Comparison of ENCODE assay signal across 25 cellular contexts in the genomic region with DNA sequence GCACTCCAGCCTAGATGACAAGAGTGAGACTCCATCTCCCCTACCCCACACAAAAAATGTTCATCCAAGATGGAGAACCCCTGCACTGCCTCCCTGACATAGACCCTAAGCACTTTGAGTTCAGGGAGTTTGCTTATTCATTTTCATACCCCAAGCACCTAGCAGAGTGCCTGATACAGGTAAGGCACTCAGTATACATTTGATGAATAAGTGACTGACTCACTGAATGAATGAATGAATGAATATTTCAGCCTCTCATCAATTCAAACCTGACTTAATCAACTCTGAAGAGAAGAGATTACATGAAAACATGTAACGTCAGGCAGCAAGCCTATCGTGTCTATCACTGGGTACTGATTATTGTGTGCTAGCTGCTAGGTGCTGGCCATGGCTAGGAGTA.
DNase-seq lines count a peak whose midpoint lies in the region; ATAC-seq, FAIRE-seq and TF ChIP-seq lines count a peak whose summit lies in the region.
"Had no signal": no experiment of that assay in that cellular context is flagged by ENCODE, and none has a peak within 500 bp of the region (broad histone marks: within the 10 kb centered on the region; RNA-seq: fewer than 3 reads in every experiment).

No MANE protein-coding gene starts in this region.

- H3K9me3 ChIP-seq in right atrium auricular region (no peaks in the 10 kb centered on the region), gastroesophageal sphincter (no peaks in the 10 kb centered on the region), skeletal muscle tissue (ENCODE audit: control insufficient read depth in 3 of 3, low read length in 3 of 3) (no peaks in the 10 kb centered on the region)

- DNase-seq in right atrium auricular region (ENCODE audit: low spot score): no peak
- DNase-seq in Right ventricle myocardium inferior (ENCODE audit: missing footprints): no peak
- no peak for DNase-seq in natural killer cell
- no peak for DNase-seq in urothelium cell line (ENCODE audit: low spot score)
- no peak for DNase-seq in SIG-M5 (lab: John Stamatoyannopoulos, UW)
- DNase-seq: activated CD4-positive, alpha-beta T cell treated with anti-CD3 and anti-CD28 coated beads for 4 hours; activated CD8-positive, alpha-beta memory T cell treated with anti-CD3 and anti-CD28 coated beads, Interleukin-2, amount 50 U/mL, for 4 hours; activated gamma-delta T cell treated with Interleukin-2 at 50 U/mL for 16 hours; amygdala; Calu3; effector memory CD8-positive, alpha-beta T cell; hypothalamus; midbrain; NCI-H1092; NCI-H2107; NCI-H510A; SHP77; T-cell had no signal

- TF ChIP-seq POLR2A in gastroesophageal sphincter (IDR thresholded peaks at IDR 0.05): no peak

- H3K9ac ChIP-seq in skeletal muscle tissue (ENCODE audit: low read depth in 1 of 3, low read length in 3 of 3): no peak overlapping the region
- H3K9ac ChIP-seq: BLaER1 treated with 17β-estradiol and CSF1 and Interleukin-3, amounts not matched to agents 10 nM and 100 nM had no signal

- H3K4me3 ChIP-seq in right atrium auricular region (no peak overlapping the region), gastroesophageal sphincter (no peak overlapping the region), skeletal muscle tissue (ENCODE audit: low read length in 3 of 3) (no peak overlapping the region)
- H3K4me3 ChIP-seq: BLaER1 treated with 17β-estradiol and CSF1 and Interleukin-3, amounts not matched to agents 10 nM and 100 nM had no signal

- peak overlapping the region; percentile 63 to 65 for H3K27ac ChIP-seq in right atrium auricular region
- peak overlapping the region in 3 of 4 donors; percentile 66 to 74 (median 66) for H3K27ac ChIP-seq in gastroesophageal sphincter
- H3K27ac ChIP-seq in skeletal muscle tissue (ENCODE audit: low read depth, low read length): peak overlapping the region; percentile 72
- H3K27ac ChIP-seq: BLaER1 treated with 17β-estradiol and CSF1 and Interleukin-3, amounts not matched to agents 10 nM and 100 nM had no signal

- ATAC-seq in Right ventricle myocardium inferior (no peak), gastroesophageal sphincter (no peak), natural killer cell (no peak), HG03432 (IDR thresholded peaks at IDR 0.05; ENCODE audit: unreplicated experiment) (no peak)
- ATAC-seq: effector memory CD8-positive, alpha-beta T cell; T-cell had no signal

- intact Hi-C loops in Right ventricle myocardium inferior (cut with DNase I) (loop anchor here (5.0 kb wide), 2 partner anchors 84 to 184 kb away; no protein-coding TSS in a partner anchor), natural killer cell (cut with micrococcal nuclease) (no loop called here)

- H3K27me3 ChIP-seq in right atrium auricular region (no peaks in the 10 kb centered on the region), gastroesophageal sphincter (no peaks in the 10 kb centered on the region), skeletal muscle tissue (ENCODE audit: control insufficient read depth in 3 of 3, insufficient read depth in 3 of 3, low read length in 3 of 3) (no peaks in the 10 kb centered on the region)
- H3K27me3 ChIP-seq: BLaER1 treated with 17β-estradiol and CSF1 and Interleukin-3, amounts not matched to agents 10 nM and 100 nM had no signal

- no peak overlapping the region for H3K4me3 Mint-ChIP-seq in natural killer cell
- H3K4me3 Mint-ChIP-seq: effector memory CD8-positive, alpha-beta T cell; neural crest cell; T-cell; type B pancreatic cell had no signal

- H3K4me1 ChIP-seq in right atrium auricular region (peaks cover 0 to 21% of the 10 kb centered on the region in 2 donors), gastroesophageal sphincter (peaks cover 0 to 39% (median 11%) of the 10 kb centered on the region in 3 donors), skeletal muscle tissue (ENCODE audit: control insufficient read depth in 3 of 3, insufficient read depth in 3 of 3, low read length in 3 of 3) (peaks cover 34 to 48% (median 43%) of the 10 kb centered on the region in 3 donors)

- no peaks in the 10 kb centered on the region for H3K4me1 Mint-ChIP-seq in natural killer cell
- H3K4me1 Mint-ChIP-seq: neural crest cell had no signal

- TF ChIP-seq EP300 in gastroesophageal sphincter (IDR thresholded peaks at IDR 0.05): no peak

- H3K36me3 ChIP-seq in right atrium auricular region: no peaks in the 10 kb centered on the region
- no peaks in the 10 kb centered on the region for H3K36me3 ChIP-seq in gastroesophageal sphincter
- H3K36me3 ChIP-seq in skeletal muscle tissue (ENCODE audit: control insufficient read depth in 3 of 3, insufficient read depth in 3 of 3, low read length in 3 of 3): no peaks in the 10 kb centered on the region
- H3K36me3 ChIP-seq: BLaER1 treated with 17β-estradiol and CSF1 and Interleukin-3, amounts not matched to agents 10 nM and 100 nM had no signal

- TF ChIP-seq CTCF in right atrium auricular region (IDR thresholded peaks at IDR 0.05) (no peak), gastroesophageal sphincter (IDR thresholded peaks at IDR 0.05) (no peak), natural killer cell (IDR thresholded peaks at IDR 0.05) (no peak)

- no peaks in the 10 kb centered on the region for H3K27me3 Mint-ChIP-seq in natural killer cell (ENCODE audit: low read depth in 2 of 2)
- H3K27me3 Mint-ChIP-seq: type B pancreatic cell had no signal

- H3K9me3 Mint-ChIP-seq in natural killer cell: no peaks in the 10 kb centered on the region
- H3K9me3 Mint-ChIP-seq: effector memory CD8-positive, alpha-beta T cell; neural crest cell; T-cell; type B pancreatic cell had no signal

- 70 to 93% methylated on average over 2 of the region's 2 CpGs for WGBS in gastroesophageal sphincter (ENCODE audit: low coverage in 1 of 2), 2 donors

- FAIRE-seq in urothelium cell line (lab: Jason Lieb, UNC): no peak
- FAIRE-seq: H1 had no signal

- no peaks in the 10 kb centered on the region for H3K36me3 Mint-ChIP-seq in natural killer cell
- H3K36me3 Mint-ChIP-seq: T-cell, type B pancreatic cell had no signal

- no peak overlapping the region for H3K27ac Mint-ChIP-seq in natural killer cell
- H3K27ac Mint-ChIP-seq: T-cell, type B pancreatic cell had no signal
